ENCODE assay signal across 18 cellular contexts in genomic region chr6:106275692-106276091, GRCh38. TPM values are rescaled to one million over a fixed set of nuclear protein-coding genes. Genes with fewer than 3 reads are reported as not detected.
DNase-seq lines count a peak whose midpoint lies in the region; ATAC-seq and TF ChIP-seq lines count a peak whose summit lies in the region.
"Had no signal": no experiment of that assay in that cellular context is flagged by ENCODE, and none has a peak within 500 bp of the region (broad histone marks: within the 10 kb centered on the region; RNA-seq: fewer than 3 reads in every experiment).

No MANE protein-coding gene starts in this region.

- H2BK15ac ChIP-seq in IMR-90 (ENCODE audit: low read depth, low read length) = no peak overlapping the region

- intact Hi-C loops in IMR-90 (cut with micrococcal nuclease) = no loop called here

- H2AFZ ChIP-seq in IMR-90 (replicated peaks; ENCODE audit: low read length, poor library complexity) = no peak overlapping the region
- H2AFZ ChIP-seq: PC-9 had no signal

- H2AK5ac ChIP-seq in IMR-90 (ENCODE audit: low read depth, low read length) = no peak overlapping the region

- no peak overlapping the region for H2AK9ac ChIP-seq in IMR-90 (replicated peaks; ENCODE audit: low read depth, low read length, poor library complexity)

- TF ChIP-seq POLR2A in IMR-90 (IDR thresholded peaks at IDR 0.05; ENCODE audit: low read depth, low read length) = no peak

- H4K5ac ChIP-seq in IMR-90 (ENCODE audit: low read depth, low read length) = 0 out of 2 replicates have a peak overlapping the region, but pooled peaks have one; percentile 2

- peak overlapping the region; percentile 37; the same call in 1 of the 2 replicates for H3K9ac ChIP-seq in IMR-90 (ENCODE audit: low read depth, low read length)

- CTCF ChIA-PET in IMR-90 (lab: Yijun Ruan, JAX) = interaction anchor here (1.1 kb wide), 1 partner anchor 14 kb away, joined by 3 read pairs; no protein-coding TSS in a partner anchor

- H3K4ac ChIP-seq in IMR-90 (ENCODE audit: low read depth, low read length) = peak overlapping the region; percentile 34; the same call in 1 of the 2 replicates

- H2BK20ac ChIP-seq in IMR-90 (ENCODE audit: low read depth, low read length) = 0 out of 2 replicates have a peak overlapping the region, but pooled peaks have one; percentile 5

- H4K8ac ChIP-seq in IMR-90 (ENCODE audit: low read depth in 2 of 2, low read length in 2 of 2) = no peak overlapping the region

- H3K27ac ChIP-seq in IMR-90 (ENCODE audit: insufficient read depth, low read length) (no peak overlapping the region; the same call in 1 of the 2 replicates), foreskin keratinocyte (no peak overlapping the region)
- H3K27ac ChIP-seq: adrenal gland, PC-9, tibial nerve had no signal

- DNase-seq in GM03348 (ENCODE audit: low spot score) (peak; percentile 21), IMR-90 (peak; percentile 71), astrocyte of the spinal cord (ENCODE audit: low read depth, low spot score) (peak; percentile 90), renal cortical epithelial cell (ENCODE audit: low read depth) (peak; percentile 75), NCI-H1048 (lab: John Stamatoyannopoulos, UW) (no peak), foreskin keratinocyte (no peak), LoVo (ENCODE audit: low spot score) (no peak)
- DNase-seq: activated CD4-positive, alpha-beta memory T cell treated with anti-CD3 and anti-CD28 coated beads for 36 hours; adrenal gland; DND-41; immature natural killer cell; mesendoderm; NCI-H187; NCI-H524; PC-9; stimulated activated CD8-positive, alpha-beta memory T cell treated with anti-CD3 and anti-CD28 coated beads, Interleukin-4, amount 100 ng/mL, for 48 hours had no signal

- no peak overlapping the region for H3K18ac ChIP-seq in IMR-90 (ENCODE audit: low read depth, low read length)

- no peak for TF ChIP-seq RAD21 in IMR-90 (IDR thresholded peaks at IDR 0.05; ENCODE audit: low read length)

- peaks cover 6% of the 10 kb centered on the region for H3K36me3 ChIP-seq in IMR-90 (ENCODE audit: control insufficient read depth, insufficient read depth, low read length)

- no TSS peak for BruUV-seq in IMR-90 (replicated peaks; lab: Mats Ljungman, UMichigan)

- ATAC-seq in IMR-90 (ENCODE audit: low read depth) (peak; percentile 93), HG03442 (IDR thresholded peaks at IDR 0.05; ENCODE audit: unreplicated experiment) (no peak), foreskin keratinocyte (no peak)

- in situ Hi-C loops in IMR-90 (cut with MboI; ENCODE audit: low sequenced_read_pairs) (no loop called here), astrocyte of the spinal cord (cut with HindIII; ENCODE audit: low sequenced_read_pairs) (no loop called here)

- POLR2A ChIA-PET in IMR-90 (lab: Charles Lee; ENCODE audit: unreplicated experiment) = no interaction called here

- H3K9me1 ChIP-seq in IMR-90 (ENCODE audit: insufficient read depth, low read length) = no peaks in the 10 kb centered on the region

- H2BK5ac ChIP-seq in IMR-90 (ENCODE audit: low read depth, low read length, poor library complexity, severe bottlenecking) = peak overlapping the region; percentile 46

- no peak overlapping the region for H3K4me3 ChIP-seq in IMR-90 (ENCODE audit: insufficient read depth, low read depth, low read length)
- H3K4me3 ChIP-seq in astrocyte of the spinal cord (ENCODE audit: low read depth, low read length) = no peak overlapping the region
- H3K4me3 ChIP-seq: adrenal gland, PC-9, tibial nerve had no signal

- dilution Hi-C loops in IMR-90 (cut with HindIII; ENCODE audit: low sequenced_read_pairs, unreplicated experiment) = no loop called here

- peaks cover 29 to 38% of the 10 kb centered on the region in 2 experiments for H3K79me1 ChIP-seq in IMR-90 (ENCODE audit: low read depth in 1 of 2, low read length in 2 of 2)

- no peak overlapping the region for H3K14ac ChIP-seq in IMR-90 (replicated peaks; ENCODE audit: low read depth, low read length)

- H4K91ac ChIP-seq in IMR-90 (ENCODE audit: insufficient read depth, low read depth, low read length) = no peak overlapping the region

- no peak overlapping the region for H2BK120ac ChIP-seq in IMR-90 (ENCODE audit: low read depth, low read length)

- no peak overlapping the region; the same call in 1 of the 2 replicates for H3K56ac ChIP-seq in IMR-90 (ENCODE audit: extremely low read depth, insufficient read depth, low read length)

- H3K27me3 ChIP-seq in IMR-90 (ENCODE audit: control insufficient read depth, insufficient read depth, low read length) (no peaks in the 10 kb centered on the region), foreskin keratinocyte (no peaks in the 10 kb centered on the region)
- H3K27me3 ChIP-seq: adrenal gland, tibial nerve had no signal

- no peak overlapping the region for H3K23ac ChIP-seq in IMR-90 (ENCODE audit: low read depth, low read length)

- no peaks in the 10 kb centered on the region for H4K20me1 ChIP-seq in IMR-90 (ENCODE audit: insufficient read depth, low read length)

- H3K4me2 ChIP-seq in IMR-90 (ENCODE audit: low read depth, low read length) = peak overlapping the region; percentile 84; the same call in 1 of the 2 replicates
- H3K4me2 ChIP-seq: PC-9 had no signal

- TF ChIP-seq CTCF in IMR-90 (conservative IDR thresholded peaks at IDR 0.05; ENCODE audit: low read depth, low read length) (no peak), astrocyte of the spinal cord (IDR thresholded peaks at IDR 0.05; ENCODE audit: low read depth, low read length) (no peak), foreskin keratinocyte (conservative IDR thresholded peaks at IDR 0.05) (no peak)

- WGBS in IMR-90 (ENCODE audit: extremely low coverage in 2 of 2, insufficient read length in 1 of 2), 2 experiments = no CpG with 5 or more reads among the region's 5 CpGs

- H3K9me3 ChIP-seq in IMR-90 (ENCODE audit: control insufficient read depth, insufficient read depth, low read length) = no peaks in the 10 kb centered on the region
- H3K9me3 ChIP-seq: adrenal gland, tibial nerve had no signal

- H3K4me1 ChIP-seq in IMR-90 (ENCODE audit: control insufficient read depth, insufficient read depth, low read length) (no peaks in the 10 kb centered on the region; the same call in 1 of the 2 replicates), foreskin keratinocyte (peaks cover 5% of the 10 kb centered on the region)
- H3K4me1 ChIP-seq: adrenal gland had no signal

TF ChIP-seq in IMR-90, 13 proteins besides CTCF, POLR2A, EP300 and RAD21:
- TF ChIP-seq MXI1 (IDR thresholded peaks at IDR 0.05; ENCODE audit: borderline replicate concordance, low read depth, low read length) (no peak), MAFK (IDR thresholded peaks at IDR 0.05; ENCODE audit: low read depth, low read length) (no peak), ELK1 (IDR thresholded peaks at IDR 0.05; ENCODE audit: borderline replicate concordance, low read depth, low read length) (no peak), NFE2L2 (IDR thresholded peaks at IDR 0.05; ENCODE audit: low read depth, low read length) (no peak), FOS (IDR thresholded peaks at IDR 0.05; ENCODE audit: low read depth, low read length) (no peak), RCOR1 (IDR thresholded peaks at IDR 0.05; ENCODE audit: insufficient replicate concordance, low read length) (no peak), USF2 (IDR thresholded peaks at IDR 0.05; ENCODE audit: low read depth, low read length) (no peak), CEBPB (IDR thresholded peaks at IDR 0.05; ENCODE audit: low read depth, low read length) (no peak), CHD1 (IDR thresholded peaks at IDR 0.05; ENCODE audit: low read depth, low read length) (no peak), MAZ (IDR thresholded peaks at IDR 0.05; ENCODE audit: borderline replicate concordance, low read depth, low read length) (no peak), SMC3 (IDR thresholded peaks at IDR 0.05; ENCODE audit: low read depth, low read length) (no peak), BHLHE40 (IDR thresholded peaks at IDR 0.05; ENCODE audit: low read depth, low read length) (no peak)

RNA-seq across cellular contexts. Expression of gene ATG5, which starts 49.9 kb away (rescaled TPM):
- total RNA-seq in IMR-90 (2012; rRNA removed) (28.0 and 44.7 TPM in 2 replicates), renal cortical epithelial cell (64.8 and 76.5 TPM in 2 replicates), foreskin keratinocyte (37.1 and 41.1 TPM in 2 replicates)
- polyA plus RNA-seq in IMR-90 (2012; rRNA removed) (11.8 and 13.5 TPM in 2 replicates), foreskin keratinocyte (28.6 and 32.8 TPM in 2 replicates)
- 4.6 and 5.3 TPM in 2 replicates for polyA plus RNA-seq in IMR-90 (2012; cell fraction: cytosol; rRNA removed)
- polyA plus RNA-seq in IMR-90 (2012; cell fraction: nucleus; rRNA removed; ENCODE audit: low replicate concordance) = 1.8 and 9.8 TPM in 2 replicates

Comparison
In these comparisons a context has a peak if more than half of its experiments do, and no peak if none do; other contexts are left out.
1. DNase-seq: peak in GM03348 (single experiment), IMR-90 (single experiment), astrocyte of the spinal cord (single experiment) and renal cortical epithelial cell (single experiment); none in NCI-H1048 (single experiment), foreskin keratinocyte (0 of 2) and LoVo (single experiment).